In the genomic region with DNA sequence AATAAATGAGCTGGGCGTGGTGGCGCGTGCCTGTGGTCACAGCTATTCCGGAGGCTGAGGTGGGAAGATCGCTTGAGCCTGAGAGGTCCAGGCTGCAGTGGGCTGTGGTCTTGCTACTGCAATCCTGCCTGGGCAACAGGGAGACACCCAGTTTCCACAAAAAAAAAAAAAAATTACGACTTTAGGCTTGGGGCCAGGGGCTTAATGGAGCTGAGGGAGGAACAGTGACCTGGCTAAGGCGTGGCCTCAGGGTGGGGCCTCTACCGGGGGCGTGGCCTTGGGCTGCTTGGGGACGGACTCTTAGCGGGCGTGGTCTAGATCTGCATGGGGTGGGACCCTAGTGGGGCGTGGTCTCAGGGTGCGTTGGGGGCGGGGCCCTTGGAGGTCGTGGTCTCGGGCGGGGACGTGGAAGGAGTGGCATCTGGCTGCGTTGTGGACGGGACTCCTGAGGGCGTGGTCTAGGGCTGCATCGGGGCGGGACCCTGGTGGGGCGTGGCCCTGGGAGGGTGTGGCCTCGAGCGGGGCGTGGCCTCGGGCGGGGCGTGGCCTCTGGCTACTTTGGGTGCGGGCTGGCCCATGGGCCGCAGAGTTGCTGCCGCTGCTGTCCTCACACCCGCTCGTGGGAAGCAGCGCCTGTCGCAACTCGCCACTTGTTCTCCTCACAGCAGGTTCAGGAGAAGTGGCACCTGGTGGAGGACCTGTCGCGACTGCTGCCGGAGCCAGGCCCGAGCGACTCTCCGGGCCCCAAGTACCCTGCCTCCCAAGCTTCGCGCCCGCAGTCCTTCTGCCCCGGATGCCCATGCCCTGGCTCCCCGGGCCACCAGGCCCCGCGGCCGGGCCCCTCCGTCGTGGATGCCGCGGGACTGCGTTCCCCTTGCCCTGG, we compare ENCODE assay signal across 9 cellular contexts. TPM values are rescaled to one million over a fixed set of nuclear protein-coding genes. Genes with fewer than 3 reads are reported as not detected.
DNase-seq lines count a peak whose midpoint lies in the region; ATAC-seq, FAIRE-seq and TF ChIP-seq lines count a peak whose summit lies in the region.
"Had no signal": no experiment of that assay in that cellular context is flagged by ENCODE, and none has a peak within 500 bp of the region (broad histone marks: within the 10 kb centered on the region; RNA-seq: fewer than 3 reads in every experiment).

No MANE protein-coding gene starts in this region.

- H3K36me3 Mint-ChIP-seq in IgD-negative memory B cell, result peaks cover 9% of the 10 kb centered on the region
- peaks cover 62% of the 10 kb centered on the region for H3K36me3 Mint-ChIP-seq in activated T-cell treated with anti-CD3 and anti-CD28 coated beads, Interleukin-2, amount 50 U/mL, for 24 hours (ENCODE audit: low read depth)

- H3K36me3 ChIP-seq in aorta (ENCODE audit: control insufficient read depth in 1 of 2, insufficient read depth in 2 of 2, low read length in 1 of 2), result no peaks in the 10 kb centered on the region

- no peak overlapping the region for H3K4me3 ChIP-seq in aorta (ENCODE audit: low read length in 2 of 2)

- ATAC-seq in GM21737 (IDR thresholded peaks at IDR 0.05; ENCODE audit: unreplicated experiment) (peak; percentile 73), foreskin keratinocyte (peak; percentile 71), aorta (ENCODE audit: low FRiP score) (peak; percentile 73)

- peaks cover 27 to 54% (median 50%) of the 10 kb centered on the region in 3 donors for H3K4me1 Mint-ChIP-seq in IgD-negative memory B cell
- peaks cover 66% of the 10 kb centered on the region for H3K4me1 Mint-ChIP-seq in activated T-cell treated with anti-CD3 and anti-CD28 coated beads, Interleukin-2, amount 50 U/mL, for 24 hours (ENCODE audit: low read depth)

- peak overlapping the region; percentile 18 to 90 (median 61) for H3K4me3 Mint-ChIP-seq in IgD-negative memory B cell
- peak overlapping the region; percentile 6 for H3K4me3 Mint-ChIP-seq in activated T-cell treated with anti-CD3 and anti-CD28 coated beads, Interleukin-2, amount 50 U/mL, for 24 hours

- H3K27ac ChIP-seq in foreskin keratinocyte (peak overlapping the region; percentile 91), aorta (ENCODE audit: low read depth in 1 of 2, low read length in 2 of 2) (no peak overlapping the region)

- H3K4me1 ChIP-seq in foreskin keratinocyte (peaks cover 20% of the 10 kb centered on the region), aorta (ENCODE audit: control insufficient read depth in 1 of 2, insufficient read depth in 2 of 2, low read length in 2 of 2) (no peaks in the 10 kb centered on the region)

- intact Hi-C loops in aorta (cut with DNase I), result no loop called here

- peak; percentile 91 for DNase-seq in ELR (ENCODE audit: low read depth)
- peak; percentile 36 for DNase-seq in RCC 7860 (ENCODE audit: low spot score)
- DNase-seq in activated T-cell treated with anti-CD3 and anti-CD28 coated beads, Interleukin-2, amount 50 U/mL, for 24 hours, result peak; percentile 96
- DNase-seq in foreskin keratinocyte, result peak; percentile 81 to 95
- DNase-seq in pulmonary artery endothelial cell (ENCODE audit: low read depth, low spot score), result peak; percentile 48
- DNase-seq in aorta, result peak; percentile 92 to 94

- TF ChIP-seq CTCF in foreskin keratinocyte (conservative IDR thresholded peaks at IDR 0.05), result no peak

- no peaks in the 10 kb centered on the region for H3K27me3 Mint-ChIP-seq in IgD-negative memory B cell
- no peaks in the 10 kb centered on the region for H3K27me3 Mint-ChIP-seq in activated T-cell treated with anti-CD3 and anti-CD28 coated beads, Interleukin-2, amount 50 U/mL, for 24 hours

- H3K9me3 ChIP-seq in aorta (ENCODE audit: control insufficient read depth, low read length), result no peaks in the 10 kb centered on the region

- peak overlapping the region; percentile 86 to 98 (median 87) for H3K27ac Mint-ChIP-seq in IgD-negative memory B cell
- H3K27ac Mint-ChIP-seq in activated T-cell treated with anti-CD3 and anti-CD28 coated beads, Interleukin-2, amount 50 U/mL, for 24 hours, result peak overlapping the region; percentile 88

- H3K9me3 Mint-ChIP-seq in IgD-negative memory B cell, result no peaks in the 10 kb centered on the region
- no peaks in the 10 kb centered on the region for H3K9me3 Mint-ChIP-seq in activated T-cell treated with anti-CD3 and anti-CD28 coated beads, Interleukin-2, amount 50 U/mL, for 24 hours

- 30 to 36% methylated on average over 56 to 58 of the region's 58 CpGs for WGBS in aorta, 2 donors

- H3K27me3 ChIP-seq in foreskin keratinocyte, result peaks cover 2% of the 10 kb centered on the region
- no peaks in the 10 kb centered on the region for H3K27me3 ChIP-seq in aorta (ENCODE audit: control insufficient read depth in 1 of 2, insufficient read depth in 2 of 2, low read length in 1 of 2)

- no peak for FAIRE-seq in RCC 7860 (lab: Jason Lieb, UNC)
- FAIRE-seq: endometrium had no signal

RNA-seq across cellular contexts. Expression of a gene that starts 5.8 kb away (rescaled TPM):
- not detected for polyA plus RNA-seq in IgD-negative memory B cell
- 0.18 and 0.24 TPM in 2 replicates for total RNA-seq in foreskin keratinocyte
- 0.22 TPM in 1 of 2 replicates, not detected in the other for polyA plus RNA-seq in foreskin keratinocyte
- not detected in 2 replicates for total RNA-seq in pulmonary artery endothelial cell
- not detected for total RNA-seq in aorta
- under 1 TPM in 1 of 2 donors, not detected in 1; 0.13 TPM for polyA plus RNA-seq in aorta

RNA-seq across cellular contexts. Expression of a gene that starts 9.8 kb away (rescaled TPM):
- polyA plus RNA-seq in IgD-negative memory B cell (97.5 TPM), foreskin keratinocyte (0.07 and 0.16 TPM in 2 replicates), aorta (1 to 10 TPM; 1.0 to 8.0 TPM)
- total RNA-seq in foreskin keratinocyte (0.11 and 0.14 TPM in 2 replicates), pulmonary artery endothelial cell (under 0.01 TPM in 1 of 2 replicates, not detected in the other), aorta (10 to 100 TPM in 1 of 2 donors, 1 to 10 TPM in 1; 6.6 to 14.4 TPM)

RNA-seq across cellular contexts. Expression of a gene that starts 11.9 kb away (rescaled TPM):
- polyA plus RNA-seq in IgD-negative memory B cell (212 TPM), foreskin keratinocyte (13.8 and 25.6 TPM in 2 replicates), aorta (1 to 10 TPM; 5.5 to 9.1 TPM)
- total RNA-seq in foreskin keratinocyte (14.3 and 23.7 TPM in 2 replicates), pulmonary artery endothelial cell (16.7 and 20.2 TPM in 2 replicates), aorta (10 to 100 TPM; 33.7 to 63.2 TPM)

RNA-seq across cellular contexts. Expression of a gene that starts 28.0 kb away (rescaled TPM):
- 633 TPM for polyA plus RNA-seq in IgD-negative memory B cell
- 30.3 and 48.0 TPM in 2 replicates for total RNA-seq in foreskin keratinocyte
- 60.8 and 111 TPM in 2 replicates for polyA plus RNA-seq in foreskin keratinocyte
- total RNA-seq in pulmonary artery endothelial cell, result 32.9 and 35.8 TPM in 2 replicates
- total RNA-seq in aorta, result 10 to 100 TPM; 67.7 to 69.9 TPM
- 10 to 100 TPM; 49.0 to 91.9 TPM for polyA plus RNA-seq in aorta

RNA-seq across cellular contexts. Expression of a gene that starts 46.4 kb away (rescaled TPM):
- polyA plus RNA-seq in IgD-negative memory B cell (7.0 TPM), foreskin keratinocyte (169 and 180 TPM in 2 replicates), aorta (1 to 10 TPM; 1.1 to 2.7 TPM)
- total RNA-seq in foreskin keratinocyte (80.9 and 109 TPM in 2 replicates), pulmonary artery endothelial cell (108 and 190 TPM in 2 replicates), aorta (1 to 10 TPM; 2.4 to 3.8 TPM)

Comparison
In these comparisons a context has a peak if more than half of its experiments do, and no peak if none do; other contexts are left out.
1. DNase-seq: peak in every context shown above with its lines; median percentile 96 in activated T-cell treated with anti-CD3 and anti-CD28 coated beads, Interleukin-2, amount 50 U/mL, for 24 hours; 93 in aorta; 91 in ELR; 88 in foreskin keratinocyte; 48 in pulmonary artery endothelial cell; 36 in RCC 7860.